Comparison of ENCODE assay signal across 1 cellular context in genomic region chr2:172555522-172556283, GRCh38.
TF ChIP-seq lines count a peak whose summit lies in the region.

TSS of gene PDK1 (plus strand) at chr2:172556090. CDS start at chr2:172556151, 61 bp downstream.

TF ChIP-seq in HepG2, 621 proteins besides CTCF, POLR2A, EP300 and RAD21 (continued from another document and continues in another):
- TF ChIP-seq ZNF280D (CRISPR knock-in tag; IDR thresholded peaks at IDR 0.05) = no peak; the same call in 1 of the 2 replicates
- TF ChIP-seq THAP8 (CRISPR knock-in tag; IDR thresholded peaks at IDR 0.05; ENCODE audit: borderline replicate concordance) = 0 out of 2 replicates have a peak, but pooled peaks have one; percentile 56
- peak; percentile 94 for TF ChIP-seq MAX (IDR thresholded peaks at IDR 0.05)
- no peak; the same call in 1 of the 2 replicates for TF ChIP-seq ZNF724P (CRISPR knock-in tag; IDR thresholded peaks at IDR 0.05; ENCODE audit: borderline replicate concordance)
- peak; percentile 93; the same call in 1 of the 2 replicates for TF ChIP-seq IRF9 (CRISPR knock-in tag; IDR thresholded peaks at IDR 0.05; ENCODE audit: borderline replicate concordance)
- TF ChIP-seq PHF21A (CRISPR knock-in tag; IDR thresholded peaks at IDR 0.05) = peak; percentile 61
- TF ChIP-seq FOXO4 (CRISPR knock-in tag; conservative IDR thresholded peaks at IDR 0.05) = no peak
- peak; percentile 74 for TF ChIP-seq GATA4 (IDR thresholded peaks at IDR 0.05; ENCODE audit: borderline replicate concordance, low read depth)
- no peak for TF ChIP-seq SYNCRIP (IDR thresholded peaks at IDR 0.05; ENCODE audit: insufficient read depth, low read depth, low read length)
- peak; percentile 70 for TF ChIP-seq SPEN (CRISPR knock-in tag; IDR thresholded peaks at IDR 0.05; ENCODE audit: low read depth)
- TF ChIP-seq ZNF792 (CRISPR knock-in tag; IDR thresholded peaks at IDR 0.05) = peak; percentile 69
- TF ChIP-seq U2AF1 (optimal IDR thresholded peaks at IDR 0.05; ENCODE audit: low read depth, low read length) = peak; percentile 90
- TF ChIP-seq ZSCAN25 (CRISPR knock-in tag; IDR thresholded peaks at IDR 0.05) = peak; percentile 40; the same call in 1 of the 2 replicates
- peak; percentile 89; the same call in 1 of the 2 replicates for TF ChIP-seq ZNF232 (CRISPR knock-in tag; IDR thresholded peaks at IDR 0.05; ENCODE audit: borderline replicate concordance)
- peak; percentile 77 for TF ChIP-seq ZNF543 (CRISPR knock-in tag; IDR thresholded peaks at IDR 0.05)
- TF ChIP-seq XRCC5 (optimal IDR thresholded peaks at IDR 0.05; ENCODE audit: low read length) = peak; percentile 84
- peak; percentile 43 for TF ChIP-seq GATAD1 (CRISPR knock-in tag; IDR thresholded peaks at IDR 0.05)
- TF ChIP-seq NCOA1 (CRISPR knock-in tag; IDR thresholded peaks at IDR 0.05) = 0 out of 2 replicates have a peak, but pooled peaks have one; percentile 25
- peak; percentile 91; the same call in 2 of the 3 replicates for TF ChIP-seq MXI1 (IDR thresholded peaks at IDR 0.05; ENCODE audit: borderline replicate concordance, low read depth, low read length)
- peak; percentile 45; the same call in 1 of the 2 replicates for TF ChIP-seq MIXL1 (CRISPR knock-in tag; IDR thresholded peaks at IDR 0.05)
- peak; percentile 73 for TF ChIP-seq THAP11 (CRISPR knock-in tag; IDR thresholded peaks at IDR 0.05)
- peak; percentile 74 for TF ChIP-seq RCOR2 (CRISPR knock-in tag; IDR thresholded peaks at IDR 0.05)
- no peak for TF ChIP-seq PLRG1 (conservative IDR thresholded peaks at IDR 0.05)
- TF ChIP-seq ZNF75D (CRISPR knock-in tag; IDR thresholded peaks at IDR 0.05; ENCODE audit: borderline replicate concordance) = no peak
- TF ChIP-seq CEBPZ (IDR thresholded peaks at IDR 0.05; ENCODE audit: low read length) = no peak
- TF ChIP-seq ZNF569 (CRISPR knock-in tag; IDR thresholded peaks at IDR 0.05; ENCODE audit: borderline replicate concordance) = no peak
- TF ChIP-seq ZNF234 (CRISPR knock-in tag; conservative IDR thresholded peaks at IDR 0.05) = no peak
- peak; percentile 88; the same call in 1 of the 2 replicates for TF ChIP-seq SRY (CRISPR knock-in tag; IDR thresholded peaks at IDR 0.05)
- peak; percentile 39; the same call in 1 of the 2 replicates for TF ChIP-seq SP1 (IDR thresholded peaks at IDR 0.05)
- TF ChIP-seq SP1 (CRISPR knock-in tag; IDR thresholded peaks at IDR 0.05) = peak; percentile 83
- TF ChIP-seq ZC3H13 (CRISPR knock-in tag; IDR thresholded peaks at IDR 0.05) = peak; percentile 55; the same call in 1 of the 2 replicates
- TF ChIP-seq CBX1 (IDR thresholded peaks at IDR 0.05; ENCODE audit: low read depth) = peak; percentile 60
- TF ChIP-seq RFXAP (CRISPR knock-in tag; IDR thresholded peaks at IDR 0.05; ENCODE audit: borderline replicate concordance) = peak; percentile 54; the same call in 1 of the 2 replicates
- no peak for TF ChIP-seq GABPA (IDR thresholded peaks at IDR 0.05; ENCODE audit: low read depth, low read length)
- no peak; the same call in 1 of the 2 replicates for TF ChIP-seq GABPA (CRISPR knock-in tag; IDR thresholded peaks at IDR 0.05; ENCODE audit: low read depth)
- peak; percentile 36; the same call in 1 of the 2 replicates for TF ChIP-seq CREB3 (CRISPR knock-in tag; IDR thresholded peaks at IDR 0.05)
- peak; percentile 91 for TF ChIP-seq GMEB1 (CRISPR knock-in tag; IDR thresholded peaks at IDR 0.05; ENCODE audit: borderline replicate concordance)
- TF ChIP-seq ZNF629 (CRISPR knock-in tag; conservative IDR thresholded peaks at IDR 0.05) = no peak; the same call in 1 of the 2 replicates
- TF ChIP-seq ZNF687 (CRISPR knock-in tag; IDR thresholded peaks at IDR 0.05) = peak; percentile 97
- TF ChIP-seq RXRA (CRISPR knock-in tag; IDR thresholded peaks at IDR 0.05) = peak; percentile 88; the same call in 1 of the 2 replicates
- TF ChIP-seq ESRRA (CRISPR knock-in tag; IDR thresholded peaks at IDR 0.05; ENCODE audit: low read depth) = peak; percentile 76
- TF ChIP-seq ZMYM2 (CRISPR knock-in tag; IDR thresholded peaks at IDR 0.05) = peak; percentile 85; the same call in 1 of the 2 replicates
- peak; percentile 95 for TF ChIP-seq MEIS2 (CRISPR knock-in tag; IDR thresholded peaks at IDR 0.05)
- TF ChIP-seq POGK (CRISPR knock-in tag; conservative IDR thresholded peaks at IDR 0.05) = peak; percentile 94
